Comparison of ENCODE assay signal across 18 cellular contexts in the genomic region with DNA sequence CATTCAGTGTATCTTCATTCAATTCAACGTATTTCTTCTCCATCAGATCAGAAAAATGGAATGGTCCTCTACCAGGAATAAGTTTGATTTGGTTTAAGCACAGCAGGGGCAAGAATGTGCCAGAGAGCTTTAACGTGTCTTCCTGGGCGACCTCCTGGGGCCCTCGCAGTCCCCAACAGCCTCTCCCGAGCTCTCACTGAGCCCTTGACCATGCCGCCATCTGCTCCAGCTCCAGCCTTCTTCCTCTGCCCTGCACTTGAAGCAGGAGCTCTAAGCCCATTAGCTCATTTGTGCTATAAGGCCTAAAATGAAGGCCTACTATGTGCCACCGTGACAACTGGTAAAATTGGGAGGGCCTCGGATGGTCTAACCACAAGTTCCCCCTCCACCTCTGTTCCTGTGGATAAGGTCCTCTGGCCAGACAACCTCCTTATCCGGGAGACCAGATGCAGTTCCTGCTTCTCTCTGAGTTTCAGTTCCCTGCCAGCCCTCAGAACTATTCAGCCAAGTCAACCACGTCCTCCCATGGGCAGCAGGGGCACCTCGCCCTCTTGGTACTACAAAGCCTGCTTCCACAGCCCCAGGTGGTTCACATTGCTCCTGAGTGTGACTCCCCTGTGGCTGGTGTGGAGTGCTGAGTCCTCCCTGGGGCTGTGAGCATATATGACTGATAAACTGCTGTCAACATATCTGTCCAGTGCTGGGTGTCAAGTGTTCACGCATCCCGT. TPM values are rescaled to one million over a fixed set of nuclear protein-coding genes. Genes with fewer than 3 reads are reported as not detected.
A peak's percentile ranks its signal among the peaks of the same experiment; 100 is the strongest.
DNase-seq lines count a peak whose midpoint lies in the region; ATAC-seq and TF ChIP-seq lines count a peak whose summit lies in the region.
"Had no signal": no experiment of that assay in that cellular context is flagged by ENCODE, and none has a peak within 500 bp of the region (broad histone marks: within the 10 kb centered on the region; RNA-seq: fewer than 3 reads in every experiment).

No MANE protein-coding gene starts in this region.

- H3K4me1 ChIP-seq in neuronal stem cell (ENCODE audit: control insufficient read depth in 2 of 2, insufficient read depth in 1 of 2, low read depth in 1 of 2, low read length in 2 of 2): no peaks in the 10 kb centered on the region
- peaks cover 14% of the 10 kb centered on the region for H3K4me1 ChIP-seq in CD8-positive, alpha-beta T cell (ENCODE audit: insufficient read depth, low read length)
- H3K4me1 ChIP-seq: prostate gland had no signal

- POLR2A ChIA-PET in CD8-positive, alpha-beta T cell (lab: Charles Lee): no interaction called here

- H2AFZ ChIP-seq in neuronal stem cell (ENCODE audit: low read length): no peak overlapping the region
- H2AFZ ChIP-seq: hepatocyte had no signal

- peaks cover 0 to 27% (median 2%) of the 10 kb centered on the region in 3 experiments for H3K27me3 ChIP-seq in neuronal stem cell (ENCODE audit: control insufficient read depth in 3 of 3, insufficient read depth in 3 of 3, low read depth in 1 of 3, low read length in 3 of 3)
- H3K27me3 ChIP-seq in CD8-positive, alpha-beta T cell (ENCODE audit: insufficient read depth, low read length): no peaks in the 10 kb centered on the region
- H3K27me3 ChIP-seq: hepatocyte had no signal

- H3K14ac ChIP-seq in neuronal stem cell (ENCODE audit: low read length): no peak overlapping the region

- H2AK5ac ChIP-seq in neuronal stem cell (ENCODE audit: low read depth, low read length): no peak overlapping the region

- H3K27me3 Mint-ChIP-seq in activated T-helper 1 cell treated with anti-CD3 and anti-CD28 coated beads, Interleukin-12 subunit alpha, Interleukin-12 subunit beta, Interleukin-2, Interleukin-4 antibody, amounts not matched to agents 30 ng/mL and 10 ng/mL and 1 ng/mL, durations not matched to agents 14 hours and 24 hours and 36 hours (ENCODE audit: insufficient read depth): peaks cover 2% of the 10 kb centered on the region
- peaks cover 2% of the 10 kb centered on the region for H3K27me3 Mint-ChIP-seq in CD8-positive, alpha-beta T cell (ENCODE audit: low read depth)

- intact Hi-C loops in activated T-helper 1 cell treated with anti-CD3 and anti-CD28 coated beads, Interleukin-12 subunit alpha, Interleukin-12 subunit beta, Interleukin-2, Interleukin-4 antibody, amounts not matched to agents 30 ng/mL and 10 ng/mL and 1 ng/mL, durations not matched to agents 14 hours and 24 hours and 36 hours (cut with micrococcal nuclease): loop anchor here (10.0 kb wide), 1 partner anchor 318 kb away; the partner anchor contains the start of gene FSTL4
- intact Hi-C loops in CD8-positive, alpha-beta T cell (cut with DNase I, micrococcal nuclease): loop anchor here in 1 of 2 experiments (10.0 kb wide), 1 partner anchor 818 kb away; no protein-coding TSS in a partner anchor

- H2BK15ac ChIP-seq in neuronal stem cell (ENCODE audit: low read length): no peak overlapping the region

- DNase-seq in SIG-M5 treated with dmso at 0.1 percent for 504 hours (lab: John Stamatoyannopoulos, UW; ENCODE audit: unreplicated experiment) (peak; percentile 71), SIG-M5 (lab: John Stamatoyannopoulos, UW) (no peak), MV-4-11 (lab: John Stamatoyannopoulos, UW) (peak; percentile 95), neuronal stem cell (ENCODE audit: low spot score) (no peak), mesenteric fat pad (ENCODE audit: low spot score) (no peak)
- no peak for DNase-seq in activated T-helper 1 cell treated with anti-CD3 and anti-CD28 coated beads, Interleukin-12 subunit alpha, Interleukin-12 subunit beta, Interleukin-2, Interleukin-4 antibody, amounts not matched to agents 30 ng/mL and 10 ng/mL and 1 ng/mL, durations not matched to agents 14 hours and 24 hours and 36 hours (ENCODE audit: low spot score)
- no peak for DNase-seq in CD8-positive, alpha-beta T cell
- DNase-seq: activated CD8-positive, alpha-beta memory T cell treated with anti-CD3 and anti-CD28 coated beads, Interleukin-2, amount 50 U/mL, for 4 hours; DMS53; endodermal cell; mammary epithelial cell; NCI-H1105; NCI-H82; T-helper 2 cell had no signal

- no peak overlapping the region for H2BK120ac ChIP-seq in neuronal stem cell (ENCODE audit: low read depth, low read length)

- H3K4me3 Mint-ChIP-seq in activated T-helper 1 cell treated with anti-CD3 and anti-CD28 coated beads, Interleukin-12 subunit alpha, Interleukin-12 subunit beta, Interleukin-2, Interleukin-4 antibody, amounts not matched to agents 30 ng/mL and 10 ng/mL and 1 ng/mL, durations not matched to agents 14 hours and 24 hours and 36 hours: no peak overlapping the region
- no peak overlapping the region for H3K4me3 Mint-ChIP-seq in CD8-positive, alpha-beta T cell
- H3K4me3 Mint-ChIP-seq: endodermal cell had no signal

- H3K9me3 ChIP-seq in neuronal stem cell (replicated peaks in 1 of 2; ENCODE audit: control insufficient read depth in 2 of 2, insufficient read depth in 1 of 2, low read depth in 1 of 2, low read length in 2 of 2): peaks cover 0 to 2% of the 10 kb centered on the region in 2 donors
- no peaks in the 10 kb centered on the region for H3K9me3 ChIP-seq in CD8-positive, alpha-beta T cell (ENCODE audit: low read length)
- H3K9me3 ChIP-seq: prostate gland had no signal

- H3K4me3 ChIP-seq in neuronal stem cell (ENCODE audit: low read length in 2 of 2): no peak overlapping the region
- H3K4me3 ChIP-seq in CD8-positive, alpha-beta T cell (ENCODE audit: low read depth, low read length): no peak overlapping the region
- H3K4me3 ChIP-seq: hepatocyte, prostate gland had no signal

- no peak overlapping the region for H3K27ac ChIP-seq in neuronal stem cell (replicated peaks; ENCODE audit: low read length)
- no peak overlapping the region for H3K27ac ChIP-seq in CD8-positive, alpha-beta T cell (ENCODE audit: low read depth, low read length)
- H3K27ac ChIP-seq: 22Rv1, hepatocyte, prostate gland had no signal

- H3K36me3 ChIP-seq in neuronal stem cell (replicated peaks in 1 of 2; ENCODE audit: control insufficient read depth in 2 of 2, insufficient read depth in 2 of 2, low read length in 2 of 2): no peaks in the 10 kb centered on the region
- H3K36me3 ChIP-seq in CD8-positive, alpha-beta T cell (ENCODE audit: insufficient read depth, low read length): no peaks in the 10 kb centered on the region
- H3K36me3 ChIP-seq: prostate gland had no signal

- H2BK12ac ChIP-seq in neuronal stem cell (ENCODE audit: low read length): no peak overlapping the region

- no peak overlapping the region for H3K9ac ChIP-seq in neuronal stem cell (ENCODE audit: low read depth, low read length, poor library complexity)

- H2BK5ac ChIP-seq in neuronal stem cell (ENCODE audit: low read length): no peak overlapping the region

- no peaks in the 10 kb centered on the region for H3K36me3 Mint-ChIP-seq in activated T-helper 1 cell treated with anti-CD3 and anti-CD28 coated beads, Interleukin-12 subunit alpha, Interleukin-12 subunit beta, Interleukin-2, Interleukin-4 antibody, amounts not matched to agents 30 ng/mL and 10 ng/mL and 1 ng/mL, durations not matched to agents 14 hours and 24 hours and 36 hours (ENCODE audit: low read depth)
- H3K36me3 Mint-ChIP-seq in CD8-positive, alpha-beta T cell: no peaks in the 10 kb centered on the region

- no peak overlapping the region for H3K23ac ChIP-seq in neuronal stem cell (ENCODE audit: low read depth, low read length, poor library complexity)

- peak overlapping the region; percentile 68 for H3K27ac Mint-ChIP-seq in activated T-helper 1 cell treated with anti-CD3 and anti-CD28 coated beads, Interleukin-12 subunit alpha, Interleukin-12 subunit beta, Interleukin-2, Interleukin-4 antibody, amounts not matched to agents 30 ng/mL and 10 ng/mL and 1 ng/mL, durations not matched to agents 14 hours and 24 hours and 36 hours
- no peak overlapping the region for H3K27ac Mint-ChIP-seq in CD8-positive, alpha-beta T cell
- H3K27ac Mint-ChIP-seq: endodermal cell had no signal

- ATAC-seq in GM19395 (IDR thresholded peaks at IDR 0.05; ENCODE audit: unreplicated experiment): no peak
- ATAC-seq in CD8-positive, alpha-beta T cell: no peak

- H3K4me2 ChIP-seq in neuronal stem cell (ENCODE audit: insufficient read depth, low read length, poor library complexity, severe bottlenecking): no peak overlapping the region
- H3K4me2 ChIP-seq: hepatocyte had no signal

- no CpG with 5 or more reads among the region's 13 CpGs for WGBS in neuronal stem cell (ENCODE audit: extremely low coverage in 2 of 2, insufficient read length in 2 of 2, insufficient replicate concordance in 1 of 2), 2 donors

- H3K18ac ChIP-seq in neuronal stem cell (ENCODE audit: low read length): peak overlapping the region; percentile 32

- TF ChIP-seq CTCF in CD8-positive, alpha-beta T cell (IDR thresholded peaks at IDR 0.05): no peak

- H3K4me1 Mint-ChIP-seq in activated T-helper 1 cell treated with anti-CD3 and anti-CD28 coated beads, Interleukin-12 subunit alpha, Interleukin-12 subunit beta, Interleukin-2, Interleukin-4 antibody, amounts not matched to agents 30 ng/mL and 10 ng/mL and 1 ng/mL, durations not matched to agents 14 hours and 24 hours and 36 hours (ENCODE audit: low read depth): peaks cover 58% of the 10 kb centered on the region
- H3K4me1 Mint-ChIP-seq in CD8-positive, alpha-beta T cell (ENCODE audit: low read depth): peaks cover 17% of the 10 kb centered on the region
- H3K4me1 Mint-ChIP-seq: endodermal cell had no signal

- CTCF ChIA-PET in CD8-positive, alpha-beta T cell (lab: Charles Lee): no interaction called here

- H4K8ac ChIP-seq in neuronal stem cell (ENCODE audit: low read depth, low read length): no peak overlapping the region

- no peaks in the 10 kb centered on the region for H3K79me1 ChIP-seq in neuronal stem cell (ENCODE audit: low read depth, low read length)

- H3K4ac ChIP-seq in neuronal stem cell (ENCODE audit: low read length): no peak overlapping the region

- H4K91ac ChIP-seq in neuronal stem cell (ENCODE audit: low read depth, low read length, poor library complexity): no peak overlapping the region

- no peaks in the 10 kb centered on the region for H3K9me3 Mint-ChIP-seq in activated T-helper 1 cell treated with anti-CD3 and anti-CD28 coated beads, Interleukin-12 subunit alpha, Interleukin-12 subunit beta, Interleukin-2, Interleukin-4 antibody, amounts not matched to agents 30 ng/mL and 10 ng/mL and 1 ng/mL, durations not matched to agents 14 hours and 24 hours and 36 hours
- no peaks in the 10 kb centered on the region for H3K9me3 Mint-ChIP-seq in CD8-positive, alpha-beta T cell

RNA-seq across cellular contexts. Expression of gene C5orf15, which starts 35.8 kb away (rescaled TPM):
- 50.0 and 50.8 TPM in 2 replicates for total RNA-seq in activated T-helper 1 cell treated with anti-CD3 and anti-CD28 coated beads, Interleukin-12 subunit alpha, Interleukin-12 subunit beta, Interleukin-2, Interleukin-4 antibody, amounts not matched to agents 30 ng/mL and 10 ng/mL and 1 ng/mL, durations not matched to agents 14 hours and 24 hours and 36 hours
- 69.1 TPM for polyA plus RNA-seq in neuronal stem cell (2013, experiment 1 of 2)
- 68.8 TPM for polyA plus RNA-seq in neuronal stem cell (2013, experiment 2 of 2)
- 10 to 100 TPM; 12.4 to 13.0 TPM for total RNA-seq in CD8-positive, alpha-beta T cell
- total RNA-seq in mesenteric fat pad: 29.7 TPM

Comparison
In these comparisons a context has a peak if more than half of its experiments do, and no peak if none do; other contexts are left out.
1. DNase-seq: peak in SIG-M5 treated with dmso at 0.1 percent for 504 hours (single experiment) and MV-4-11 (single experiment); none in SIG-M5 (single experiment), activated T-helper 1 cell treated with anti-CD3 and anti-CD28 coated beads, Interleukin-12 subunit alpha, Interleukin-12 subunit beta, Interleukin-2, Interleukin-4 antibody, amounts not matched to agents 30 ng/mL and 10 ng/mL and 1 ng/mL, durations not matched to agents 14 hours and 24 hours and 36 hours (single experiment), neuronal stem cell (single experiment), CD8-positive, alpha-beta T cell (0 of 7) and mesenteric fat pad (single experiment).